In genomic region chr18:985301-985700, GRCh38 we compare ENCODE assay signal across 14 cellular contexts.
DNase-seq lines count a peak whose midpoint lies in the region; ATAC-seq, FAIRE-seq and TF ChIP-seq lines count a peak whose summit lies in the region.
"Had no signal": no experiment of that assay in that cellular context is flagged by ENCODE, and none has a peak within 500 bp of the region (broad histone marks: within the 10 kb centered on the region; RNA-seq: fewer than 3 reads in every experiment).

No MANE protein-coding gene starts in this region.

- no peak for TF ChIP-seq CTCF in H1 (IDR thresholded peaks at IDR 0.05; ENCODE audit: control extremely low read depth in 1 of 3, insufficient read depth in 1 of 3, low read depth in 1 of 3, low read length in 3 of 3)
- no peak for TF ChIP-seq CTCF in CD8-positive, alpha-beta T cell (IDR thresholded peaks at IDR 0.05)

- no peak overlapping the region for H4K12ac ChIP-seq in trophoblast cell (ENCODE audit: low read depth, low read length)

- H4K8ac ChIP-seq in H1 (ENCODE audit: extremely low read depth, insufficient read depth, low read length) = no peak overlapping the region
- no peak overlapping the region for H4K8ac ChIP-seq in trophoblast cell (ENCODE audit: low read depth, low read length)

- H3K27ac Mint-ChIP-seq in CD8-positive, alpha-beta T cell = no peak overlapping the region

- H2BK12ac ChIP-seq in H1 (ENCODE audit: low read depth, low read length) (peak overlapping the region; percentile 53; the same call in 1 of the 2 replicates), trophoblast cell (ENCODE audit: low read length) (no peak overlapping the region)

- WGBS in H1 (ENCODE audit: extremely low coverage in 1 of 2, insufficient coverage in 1 of 2, insufficient read length in 1 of 2, insufficient replicate concordance in 2 of 2, low coverage in 1 of 2, low lambda C conversion rate in 2 of 2, missing lambda C conversion rate in 1 of 2), 2 experiments = 59% methylated on average over 5 of the region's 5 CpGs; no CpG with 5 or more reads in 1 of the 2 experiments
- no CpG with 5 or more reads among the region's 5 CpGs for WGBS in trophoblast cell (ENCODE audit: extremely low coverage, insufficient coverage, insufficient read length)

- intact Hi-C loops in CD8-positive, alpha-beta T cell (cut with DNase I, micrococcal nuclease) = no loop called here

- ATAC-seq in CD8-positive, alpha-beta T cell = no peak
- no peak for ATAC-seq in HG02588 (IDR thresholded peaks at IDR 0.05; ENCODE audit: unreplicated experiment)
- ATAC-seq: mucosa of descending colon had no signal

- H3K4me2 ChIP-seq in H1 (ENCODE audit: insufficient read depth in 1 of 2, low read depth in 2 of 2, low read length in 2 of 2) (peak overlapping the region; percentile 65 to 67), trophoblast cell (ENCODE audit: low read length) (no peak overlapping the region)

- H3K79me1 ChIP-seq in H1 (ENCODE audit: low read depth, low read length) (peaks cover 7% of the 10 kb centered on the region; the same call in 1 of the 2 replicates), trophoblast cell (ENCODE audit: low read length) (peaks cover 2% of the 10 kb centered on the region)

- H2BK5ac ChIP-seq in H1 (ENCODE audit: low read depth, low read length) = peak overlapping the region; percentile 38; the same call in 1 of the 2 replicates
- no peak overlapping the region for H2BK5ac ChIP-seq in trophoblast cell (ENCODE audit: low read depth, low read length, poor library complexity)

- no peaks in the 10 kb centered on the region for H3K27me3 ChIP-seq in H1 (replicated peaks in 1 of 4; ENCODE audit: control insufficient read depth in 3 of 4, extremely low read depth in 1 of 4, insufficient read depth in 3 of 4, low read length in 3 of 4)
- no peaks in the 10 kb centered on the region for H3K27me3 ChIP-seq in trophoblast cell (ENCODE audit: insufficient read depth, low read length)
- H3K27me3 ChIP-seq in CD8-positive, alpha-beta T cell (ENCODE audit: insufficient read depth, low read length) = no peaks in the 10 kb centered on the region

- H3K4me3 ChIP-seq in H1 (ENCODE audit: extremely low read depth in 1 of 4, insufficient read depth in 2 of 4, low read depth in 3 of 4, low read length in 4 of 4) = peak overlapping the region in 1 of 4 experiments; percentile 36; a peak in 1 of 8 replicates
- no peak overlapping the region for H3K4me3 ChIP-seq in trophoblast cell (ENCODE audit: low read depth, low read length)
- H3K4me3 ChIP-seq in CD8-positive, alpha-beta T cell (ENCODE audit: low read depth, low read length) = no peak overlapping the region
- H3K4me3 ChIP-seq: mucosa of descending colon, SK-N-MC had no signal

- no peaks in the 10 kb centered on the region for H3K9me3 ChIP-seq in H1 (ENCODE audit: insufficient read depth in 2 of 2, low read depth in 1 of 2, low read length in 1 of 2)
- H3K9me3 ChIP-seq in trophoblast cell (ENCODE audit: insufficient read depth, low read depth, low read length) = peaks cover 3% of the 10 kb centered on the region
- no peaks in the 10 kb centered on the region for H3K9me3 ChIP-seq in CD8-positive, alpha-beta T cell (ENCODE audit: low read length)

- H3K9ac ChIP-seq in H1 (replicated peaks in 1 of 4; ENCODE audit: extremely low read depth in 1 of 4, low read depth in 3 of 4, low read length in 3 of 4) = no peak overlapping the region
- H3K9ac ChIP-seq in trophoblast cell (ENCODE audit: low read length) = no peak overlapping the region

- peaks cover 5% of the 10 kb centered on the region for H3K27me3 Mint-ChIP-seq in CD8-positive, alpha-beta T cell (ENCODE audit: low read depth)

- peaks cover 7 to 27% of the 10 kb centered on the region in 2 experiments; a peak in 2 of 4 replicates for H3K79me2 ChIP-seq in H1 (ENCODE audit: control insufficient read depth in 1 of 2, insufficient read depth in 2 of 2, low read length in 2 of 2)
- H3K79me2 ChIP-seq in trophoblast cell (ENCODE audit: control insufficient read depth, insufficient read depth, low read length, poor library complexity) = no peaks in the 10 kb centered on the region

- H3K9me3 Mint-ChIP-seq in CD8-positive, alpha-beta T cell = no peaks in the 10 kb centered on the region

- H3K36me3 ChIP-seq in H1 (ENCODE audit: control insufficient read depth in 2 of 4, insufficient read depth in 4 of 4, low read length in 3 of 4) = no peaks in the 10 kb centered on the region
- H3K36me3 ChIP-seq in trophoblast cell (ENCODE audit: control insufficient read depth in 1 of 2, insufficient read depth in 2 of 2, low read length in 2 of 2) = no peaks in the 10 kb centered on the region
- no peaks in the 10 kb centered on the region for H3K36me3 ChIP-seq in CD8-positive, alpha-beta T cell (ENCODE audit: insufficient read depth, low read length)

- no peak overlapping the region for H2BK15ac ChIP-seq in H1 (ENCODE audit: low read length)

- H3K23me2 ChIP-seq in H1 (ENCODE audit: low read depth, low read length) = no peaks in the 10 kb centered on the region

- no peak overlapping the region for H3K56ac ChIP-seq in H1 (replicated peaks; ENCODE audit: insufficient read length, low read depth, low read length)

- no peak overlapping the region for H3K4me3 Mint-ChIP-seq in CD8-positive, alpha-beta T cell

- no peak for TF ChIP-seq EP300 in H1 (IDR thresholded peaks at IDR 0.05; ENCODE audit: borderline replicate concordance in 1 of 2, low read depth in 2 of 2, low read length in 2 of 2)

- POLR2A ChIA-PET in H1 (lab: Charles Lee; ENCODE audit: partially characterized antibody) = no interaction called here
- POLR2A ChIA-PET in CD8-positive, alpha-beta T cell (lab: Charles Lee) = no interaction called here

- H2AFZ ChIP-seq in H1 (ENCODE audit: low read length) (0 out of 2 replicates have a peak overlapping the region, but pooled peaks have one; percentile 60), trophoblast cell (ENCODE audit: insufficient read depth, low read length, poor library complexity) (no peak overlapping the region)

- H4K5ac ChIP-seq in H1 (ENCODE audit: insufficient read length, low read depth, low read length) = no peak overlapping the region

- DNase-seq in NCI-H345 (lab: John Stamatoyannopoulos, UW) (peak; percentile 84), NCI-H345 treated with DMSO at 0.1 percent for 48 hours (lab: John Stamatoyannopoulos, UW; ENCODE audit: unreplicated experiment) (no peak), NCI-H2196 (lab: John Stamatoyannopoulos, UW; ENCODE audit: unreplicated experiment) (peak; percentile 87), H1 (ENCODE audit: low read depth in 1 of 2, low spot score in 2 of 2) (no peak), retina (peak; percentile 63), trophoblast cell (no peak)
- DNase-seq in CD8-positive, alpha-beta T cell = no peak
- DNase-seq: activated gamma-delta T cell; effector memory CD4-positive, alpha-beta T cell; Karpas-422; mucosa of descending colon had no signal

- H3K18ac ChIP-seq in H1 (ENCODE audit: extremely low read depth, low read length) = peak overlapping the region; percentile 34; the same call in 1 of the 2 replicates
- no peak overlapping the region for H3K18ac ChIP-seq in trophoblast cell (ENCODE audit: low read length)

- H3K4me1 ChIP-seq in H1 (replicated peaks in 1 of 4; ENCODE audit: control insufficient read depth in 3 of 4, insufficient read depth in 4 of 4, low read length in 3 of 4) (peaks cover 4 to 20% (median 7%) of the 10 kb centered on the region in 4 experiments), trophoblast cell (ENCODE audit: control insufficient read depth in 1 of 2, insufficient read depth in 2 of 2, low read length in 2 of 2) (peaks cover 2 to 3% of the 10 kb centered on the region in 2 experiments)
- no peaks in the 10 kb centered on the region for H3K4me1 ChIP-seq in CD8-positive, alpha-beta T cell (ENCODE audit: insufficient read depth, low read length)

- H2BK120ac ChIP-seq in H1 (replicated peaks; ENCODE audit: low read depth, low read length) (no peak overlapping the region), trophoblast cell (ENCODE audit: insufficient read depth, low read length, poor library complexity) (no peak overlapping the region)

- no peaks in the 10 kb centered on the region for H3K4me1 Mint-ChIP-seq in CD8-positive, alpha-beta T cell (ENCODE audit: low read depth)

- no peak overlapping the region for H4K91ac ChIP-seq in H1 (replicated peaks; ENCODE audit: insufficient read length, low read length)
- no peak overlapping the region for H4K91ac ChIP-seq in trophoblast cell (ENCODE audit: low read depth, low read length)

- TF ChIP-seq RAD21 in H1 (IDR thresholded peaks at IDR 0.05 in 1 of 2, conservative IDR thresholded peaks at IDR 0.05 in 1 of 2; ENCODE audit: low read depth in 2 of 2, low read length in 2 of 2) = no peak

- no peak overlapping the region for H3K14ac ChIP-seq in H1 (ENCODE audit: insufficient read length)
- no peak overlapping the region for H3K14ac ChIP-seq in trophoblast cell (ENCODE audit: low read length)

- no peak overlapping the region for H2BK20ac ChIP-seq in H1 (ENCODE audit: low read length)

- H3K27ac ChIP-seq in H1 (ENCODE audit: low read depth, low read length) (no peak overlapping the region), trophoblast cell (ENCODE audit: low read depth, low read length) (no peak overlapping the region)
- no peak overlapping the region for H3K27ac ChIP-seq in CD8-positive, alpha-beta T cell (ENCODE audit: low read depth, low read length)
- H3K27ac ChIP-seq: SK-N-MC had no signal

- H3K23ac ChIP-seq in H1 (ENCODE audit: insufficient read length) (no peak overlapping the region), trophoblast cell (ENCODE audit: low read length) (no peak overlapping the region)

- H3K36me3 Mint-ChIP-seq in CD8-positive, alpha-beta T cell = no peaks in the 10 kb centered on the region

- TF ChIP-seq POLR2A in H1 (IDR thresholded peaks at IDR 0.05; ENCODE audit: control extremely low read depth in 1 of 2, low read depth in 2 of 2, low read length in 2 of 2) = no peak

- FAIRE-seq in H1 (lab: Jason Lieb, UNC) = peak; percentile 78
- FAIRE-seq: A204.1 had no signal

- CTCF ChIA-PET in H1 (lab: Charles Lee; ENCODE audit: partially characterized antibody) = no interaction called here
- CTCF ChIA-PET in CD8-positive, alpha-beta T cell (lab: Charles Lee) = no interaction called here

- no peaks in the 10 kb centered on the region for H4K20me1 ChIP-seq in H1 (replicated peaks in 1 of 2; ENCODE audit: control insufficient read depth in 1 of 2, insufficient read depth in 2 of 2, low read length in 2 of 2)

- H3K4ac ChIP-seq in H1 (replicated peaks; ENCODE audit: insufficient read length, low read depth, low read length) (no peak overlapping the region), trophoblast cell (ENCODE audit: low read depth, low read length) (no peak overlapping the region)

- H2AK5ac ChIP-seq in H1 (ENCODE audit: low read depth, low read length) (no peak overlapping the region), trophoblast cell (ENCODE audit: low read length) (no peak overlapping the region)

TF ChIP-seq in H1, 55 proteins besides CTCF, POLR2A, EP300 and RAD21 (continues in another document):
- no peak for TF ChIP-seq RBBP5 (IDR thresholded peaks at IDR 0.05; ENCODE audit: borderline replicate concordance, low read depth, low read length)

Comparison
In these comparisons a context has a peak if more than half of its experiments do, and no peak if none do; other contexts are left out.
1. DNase-seq: peak in NCI-H345 (single experiment), NCI-H2196 (single experiment) and retina (single experiment); none in NCI-H345 treated with DMSO at 0.1 percent for 48 hours (single experiment), H1 (0 of 2), trophoblast cell (0 of 2) and CD8-positive, alpha-beta T cell (0 of 7).